In genomic region chr3:178302966-178303930, GRCh38 we compare ENCODE assay signal across 16 cellular contexts.
DNase-seq lines count a peak whose midpoint lies in the region; ATAC-seq and TF ChIP-seq lines count a peak whose summit lies in the region.
"Had no signal": no experiment of that assay in that cellular context is flagged by ENCODE, and none has a peak within 500 bp of the region (broad histone marks: within the 10 kb centered on the region; RNA-seq: fewer than 3 reads in every experiment).

No MANE protein-coding gene starts in this region.

- no peaks in the 10 kb centered on the region for H3K9me3 Mint-ChIP-seq in activated naive CD4-positive, alpha-beta T cell treated with anti-CD3 and anti-CD28 coated beads, Interleukin-2, amount 50 U/mL, for 72 hours

- no peak overlapping the region for H3K27ac Mint-ChIP-seq in activated naive CD4-positive, alpha-beta T cell treated with anti-CD3 and anti-CD28 coated beads, Interleukin-2, amount 50 U/mL, for 72 hours

- TF ChIP-seq CTCF in astrocyte of the spinal cord (IDR thresholded peaks at IDR 0.05; ENCODE audit: low read depth, low read length), result no peak
- no peak for TF ChIP-seq CTCF in fibroblast of villous mesenchyme (IDR thresholded peaks at IDR 0.05; ENCODE audit: insufficient read depth, low read depth, low read length)

- H3K4me3 ChIP-seq in astrocyte of the spinal cord (ENCODE audit: low read depth, low read length) (no peak overlapping the region), fibroblast of villous mesenchyme (ENCODE audit: low read depth, low read length) (no peak overlapping the region)
- H3K4me3 ChIP-seq: HAP-1, K562, SJSA1 had no signal

- peak; percentile 60 for ATAC-seq in sciatic nerve
- no peak for ATAC-seq in HG03095 (IDR thresholded peaks at IDR 0.05; ENCODE audit: unreplicated experiment)
- no peak for ATAC-seq in activated naive CD4-positive, alpha-beta T cell treated with anti-CD3 and anti-CD28 coated beads, Interleukin-2, amount 50 U/mL, for 72 hours
- ATAC-seq: K562 had no signal

- H3K36me3 Mint-ChIP-seq in activated naive CD4-positive, alpha-beta T cell treated with anti-CD3 and anti-CD28 coated beads, Interleukin-2, amount 50 U/mL, for 72 hours, result no peaks in the 10 kb centered on the region

- in situ Hi-C loops in astrocyte of the spinal cord (cut with HindIII; ENCODE audit: low sequenced_read_pairs), result no loop called here

- intact Hi-C loops in sciatic nerve (cut with DNase I), result no loop called here

- peak; percentile 69 for DNase-seq in M059J (ENCODE audit: low read depth)
- peak; percentile 11 for DNase-seq in astrocyte of the spinal cord (ENCODE audit: low read depth, low spot score)
- peak; percentile 34 for DNase-seq in fibroblast of villous mesenchyme (ENCODE audit: low read depth)
- DNase-seq in sciatic nerve (ENCODE audit: low spot score), result no peak
- DNase-seq in activated naive CD4-positive, alpha-beta T cell treated with anti-CD3 and anti-CD28 coated beads, Interleukin-2, amount 50 U/mL, for 72 hours (ENCODE audit: low spot score in 2 of 2), result no peak
- DNase-seq in AG20443 (ENCODE audit: low spot score), result no peak
- DNase-seq: ACHN, COR-L47, MV-4-11, NCI-H1417, NCI-H1930, NCI-H510A treated with DMSO at 0.1 percent for 48 hours had no signal

Comparison
In these comparisons a context has a peak if more than half of its experiments do, and no peak if none do; other contexts are left out.
1. DNase-seq: peak in M059J (single experiment), astrocyte of the spinal cord (single experiment) and fibroblast of villous mesenchyme (single experiment); none in sciatic nerve (single experiment), activated naive CD4-positive, alpha-beta T cell treated with anti-CD3 and anti-CD28 coated beads, Interleukin-2, amount 50 U/mL, for 72 hours (0 of 2) and AG20443 (single experiment).